In the genomic region with DNA sequence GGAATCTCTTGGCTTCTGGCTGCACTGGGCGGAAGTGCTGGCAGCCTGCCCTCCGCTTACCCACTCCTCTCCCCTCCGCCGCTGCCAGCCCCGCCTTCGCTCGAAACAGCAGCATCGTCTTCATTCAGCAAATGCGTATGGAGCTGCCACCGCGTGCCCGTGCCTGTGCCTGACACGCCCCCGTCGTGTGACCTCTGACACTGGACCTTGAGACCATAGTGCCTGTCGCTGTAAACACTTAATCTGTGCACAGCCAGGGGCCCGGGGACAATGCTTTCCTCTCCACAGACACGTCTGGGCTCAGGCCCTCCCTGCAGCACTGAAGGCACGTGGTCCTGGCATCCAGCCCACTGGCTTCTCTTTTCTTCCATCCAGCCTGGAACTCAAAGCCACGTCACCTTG, we compare ENCODE assay signal across 11 cellular contexts.
DNase-seq lines count a peak whose midpoint lies in the region; ATAC-seq and TF ChIP-seq lines count a peak whose summit lies in the region.
"Had no signal": no experiment of that assay in that cellular context is flagged by ENCODE, and none has a peak within 500 bp of the region (broad histone marks: within the 10 kb centered on the region; RNA-seq: fewer than 3 reads in every experiment).

No MANE protein-coding gene starts in this region.

- DNase-seq in breast epithelium (ENCODE audit: low spot score in 2 of 2) (peak; percentile 24 to 54), mammary epithelial cell (no peak), ecto neural progenitor cell (ENCODE audit: low spot score) (peak; percentile 85), mucosa of descending colon (peak in 1 of 3 donors; percentile 29), aorta (peak; percentile 69 to 84), putamen (ENCODE audit: low spot score) (no peak)
- DNase-seq: transverse colon had no signal

- H3K4me1 ChIP-seq in breast epithelium (no peaks in the 10 kb centered on the region), mammary epithelial cell (ENCODE audit: insufficient read depth, low read length) (no peaks in the 10 kb centered on the region), mucosa of descending colon (ENCODE audit: low read depth) (peaks cover 3% of the 10 kb centered on the region), aorta (ENCODE audit: control insufficient read depth in 1 of 2, insufficient read depth in 2 of 2, low read length in 2 of 2) (no peaks in the 10 kb centered on the region)
- H3K4me1 ChIP-seq: SJCRH30 had no signal

- ATAC-seq in mucosa of descending colon (peak; percentile 19), aorta (ENCODE audit: low FRiP score) (no peak), GM21737 (IDR thresholded peaks at IDR 0.05; ENCODE audit: unreplicated experiment) (no peak), HG03039 (IDR thresholded peaks at IDR 0.05; ENCODE audit: unreplicated experiment) (no peak)

- H3K27ac ChIP-seq in breast epithelium (no peak overlapping the region), mammary epithelial cell (ENCODE audit: insufficient read depth, low read depth, low read length) (no peak overlapping the region), aorta (ENCODE audit: low read depth in 1 of 2, low read length in 2 of 2) (no peak overlapping the region)
- H3K27ac ChIP-seq: C4-2B, SJCRH30, transverse colon had no signal

- no peak overlapping the region for H2AFZ ChIP-seq in mammary epithelial cell (ENCODE audit: low read depth, low read length)

- H3K4me2 ChIP-seq in mammary epithelial cell (ENCODE audit: insufficient read depth, low read depth, low read length), result no peak overlapping the region

- dilution Hi-C loops in mammary epithelial cell (cut with HindIII; ENCODE audit: low sequenced_read_pairs), result loop anchor here (10.0 kb wide), 1 partner anchor 62 kb away; no protein-coding TSS in a partner anchor

- H3K9me3 ChIP-seq in breast epithelium (no peaks in the 10 kb centered on the region), mammary epithelial cell (replicated peaks; ENCODE audit: insufficient read depth, low read length) (peaks cover 45% of the 10 kb centered on the region), mucosa of descending colon (no peaks in the 10 kb centered on the region), aorta (ENCODE audit: control insufficient read depth, low read length) (no peaks in the 10 kb centered on the region)
- H3K9me3 ChIP-seq: SJCRH30, transverse colon had no signal

- BruUV-seq in mammary epithelial cell (replicated peaks; lab: Mats Ljungman, UMichigan), result no TSS peak

- no peaks in the 10 kb centered on the region for H3K36me3 ChIP-seq in breast epithelium
- H3K36me3 ChIP-seq in mammary epithelial cell (ENCODE audit: insufficient read depth, low read length), result no peaks in the 10 kb centered on the region
- H3K36me3 ChIP-seq in mucosa of descending colon (ENCODE audit: low read depth), result no peaks in the 10 kb centered on the region
- no peaks in the 10 kb centered on the region for H3K36me3 ChIP-seq in aorta (ENCODE audit: control insufficient read depth in 1 of 2, insufficient read depth in 2 of 2, low read length in 1 of 2)
- H3K36me3 ChIP-seq: SJCRH30, transverse colon had no signal

- no peak for TF ChIP-seq POLR2A in breast epithelium (IDR thresholded peaks at IDR 0.05)

- TF ChIP-seq CTCF in breast epithelium (IDR thresholded peaks at IDR 0.05), result no peak
- TF ChIP-seq CTCF in mammary epithelial cell (conservative IDR thresholded peaks at IDR 0.05 in 1 of 2, IDR thresholded peaks at IDR 0.05 in 1 of 2; ENCODE audit: extremely low read depth in 1 of 2, insufficient read depth in 1 of 2, low read depth in 1 of 2, low read length in 2 of 2), result no peak
- TF ChIP-seq CTCF in mucosa of descending colon (IDR thresholded peaks at IDR 0.05), result no peak

- intact Hi-C loops in breast epithelium (cut with DNase I; ENCODE audit: low total_unique reads) (no loop called here), mammary epithelial cell (cut with micrococcal nuclease) (no loop called here), mucosa of descending colon (cut with DNase I, micrococcal nuclease) (no loop called here), aorta (cut with DNase I) (no loop called here)

- H3K79me2 ChIP-seq in mammary epithelial cell (ENCODE audit: insufficient read depth, low read length), result no peaks in the 10 kb centered on the region

- no peaks in the 10 kb centered on the region for H4K20me1 ChIP-seq in mammary epithelial cell (ENCODE audit: insufficient read depth, low read length)

- H3K4me3 ChIP-seq in breast epithelium (peak overlapping the region in 2 of 3 donors; percentile 33 to 46), mammary epithelial cell (replicated peaks in 1 of 3; ENCODE audit: insufficient read depth in 1 of 3, low read depth in 2 of 3, low read length in 3 of 3) (no peak overlapping the region), mucosa of descending colon (no peak overlapping the region), aorta (ENCODE audit: low read length in 2 of 2) (no peak overlapping the region)
- H3K4me3 ChIP-seq: SJCRH30 had no signal

- CTCF ChIA-PET in mammary epithelial cell (lab: Charles Lee; ENCODE audit: low non-redundant PET), result no interaction called here

- WGBS in mammary epithelial cell (ENCODE audit: low coverage, missing lambda C conversion rate), result 6% methylated on average over 19 of the region's 20 CpGs
- 5 to 7% methylated on average over 20 of the region's 20 CpGs for WGBS in aorta, 2 donors

- peaks cover 0 to 12% of the 10 kb centered on the region in 2 donors for H3K27me3 ChIP-seq in breast epithelium
- H3K27me3 ChIP-seq in mammary epithelial cell (ENCODE audit: insufficient read depth, low read length), result no peaks in the 10 kb centered on the region
- no peaks in the 10 kb centered on the region for H3K27me3 ChIP-seq in aorta (ENCODE audit: control insufficient read depth in 1 of 2, insufficient read depth in 2 of 2, low read length in 1 of 2)
- H3K27me3 ChIP-seq: SJCRH30, transverse colon had no signal

- H3K9ac ChIP-seq in mammary epithelial cell (ENCODE audit: insufficient read depth, low read length), result no peak overlapping the region

- in situ Hi-C loops in mammary epithelial cell (cut with MboI; ENCODE audit: low sequenced_read_pairs in 2 of 2), result no loop called here

Comparison
In these comparisons a context has a peak if more than half of its experiments do, and no peak if none do; other contexts are left out.
1. DNase-seq: peak in breast epithelium (2 of 2), ecto neural progenitor cell (single experiment) and aorta (2 of 2); none in mammary epithelial cell (single experiment) and putamen (single experiment).
2. H3K4me3 ChIP-seq: peak in breast epithelium (2 of 3); none in mammary epithelial cell (0 of 3), mucosa of descending colon (single experiment) and aorta (0 of 2).